ENCODE assay signal across 12 cellular contexts in genomic region chr6:9405369-9405768, GRCh38.
DNase-seq lines count a peak whose midpoint lies in the region; ATAC-seq and TF ChIP-seq lines count a peak whose summit lies in the region.
"Had no signal": no experiment of that assay in that cellular context is flagged by ENCODE, and none has a peak within 500 bp of the region (broad histone marks: within the 10 kb centered on the region; RNA-seq: fewer than 3 reads in every experiment).

No MANE protein-coding gene starts in this region.

- H3K36me3 ChIP-seq in mesendoderm (ENCODE audit: control insufficient read depth, insufficient read depth, low read length): no peaks in the 10 kb centered on the region

- no peak overlapping the region for H3K4ac ChIP-seq in mesendoderm (ENCODE audit: low read depth, low read length)

- no peaks in the 10 kb centered on the region for H3K36me3 Mint-ChIP-seq in WTC11
- H3K36me3 Mint-ChIP-seq: activated CD8-positive, alpha-beta memory T cell treated with anti-CD3 and anti-CD28 coated beads, Interleukin-2, amount 10 ng/mL, durations not matched to agents 7 days and 5 days; activated naive CD8-positive, alpha-beta T cell treated with anti-CD3 and anti-CD28 coated beads for 36 hours; naive thymus-derived CD8-positive, alpha-beta T cell had no signal

- H2BK5ac ChIP-seq in mesendoderm (ENCODE audit: low read length): no peak overlapping the region

- H3K4me3 Mint-ChIP-seq in WTC11: no peak overlapping the region
- H3K4me3 Mint-ChIP-seq: activated CD8-positive, alpha-beta memory T cell treated with anti-CD3 and anti-CD28 coated beads, Interleukin-2, amount 10 ng/mL, durations not matched to agents 7 days and 5 days; activated naive CD8-positive, alpha-beta T cell treated with anti-CD3 and anti-CD28 coated beads for 36 hours; naive thymus-derived CD8-positive, alpha-beta T cell had no signal

- H4K5ac ChIP-seq in mesendoderm (ENCODE audit: low read length): no peak overlapping the region

- no peak for TF ChIP-seq CTCF in cardiac fibroblast (IDR thresholded peaks at IDR 0.05; ENCODE audit: low read depth, low read length)
- TF ChIP-seq CTCF in WTC11 (IDR thresholded peaks at IDR 0.05): no peak

- no peak overlapping the region for H3K23ac ChIP-seq in mesendoderm (ENCODE audit: low read length)

- no peaks in the 10 kb centered on the region for H3K79me1 ChIP-seq in mesendoderm (ENCODE audit: low read length)

- CTCF ChIA-PET in WTC11 (lab: Charles Lee): interaction anchor here (0.7 kb wide), 1 partner anchor 729 kb away, joined by 3 read pairs; no protein-coding TSS in a partner anchor

- no peak overlapping the region for H3K18ac ChIP-seq in mesendoderm (ENCODE audit: low read length)

- H3K79me2 ChIP-seq in mesendoderm (ENCODE audit: control insufficient read depth, insufficient read depth, low read length): no peaks in the 10 kb centered on the region

- no peak overlapping the region for H3K4me2 ChIP-seq in mesendoderm (ENCODE audit: low read length)

- H3K9me3 Mint-ChIP-seq in WTC11: no peaks in the 10 kb centered on the region
- H3K9me3 Mint-ChIP-seq: activated naive CD8-positive, alpha-beta T cell treated with anti-CD3 and anti-CD28 coated beads for 36 hours had no signal

- no peak overlapping the region for H3K56ac ChIP-seq in mesendoderm (ENCODE audit: low read length)

- no CpG with 5 or more reads among the region's 6 CpGs for WGBS in mesendoderm (ENCODE audit: extremely low coverage, insufficient coverage, low lambda C conversion rate)

- H3K4me1 ChIP-seq in mesendoderm (ENCODE audit: control insufficient read depth, low read depth, low read length): no peaks in the 10 kb centered on the region

- H2AK5ac ChIP-seq in mesendoderm (ENCODE audit: low read length): no peak overlapping the region

- no peak overlapping the region for H3K9ac ChIP-seq in mesendoderm (ENCODE audit: low read length)

- H3K27ac ChIP-seq in mesendoderm (ENCODE audit: low read depth, low read length): no peak overlapping the region

- no peak overlapping the region for H4K8ac ChIP-seq in mesendoderm (ENCODE audit: low read depth, low read length)

- H3K27me3 ChIP-seq in mesendoderm (ENCODE audit: insufficient read depth, low read length, poor library complexity): no peaks in the 10 kb centered on the region

- peaks cover 10% of the 10 kb centered on the region for H3K27me3 Mint-ChIP-seq in WTC11 (ENCODE audit: low read depth)
- H3K27me3 Mint-ChIP-seq: activated CD8-positive, alpha-beta memory T cell treated with anti-CD3 and anti-CD28 coated beads, Interleukin-2, amount 10 ng/mL, durations not matched to agents 7 days and 5 days; naive thymus-derived CD8-positive, alpha-beta T cell had no signal

- H3K4me1 Mint-ChIP-seq in WTC11: peaks cover 10% of the 10 kb centered on the region
- H3K4me1 Mint-ChIP-seq: activated CD8-positive, alpha-beta memory T cell treated with anti-CD3 and anti-CD28 coated beads, Interleukin-2, amount 10 ng/mL, durations not matched to agents 7 days and 5 days; activated naive CD8-positive, alpha-beta T cell treated with anti-CD3 and anti-CD28 coated beads for 36 hours; naive thymus-derived CD8-positive, alpha-beta T cell had no signal

- peak; percentile 75 for DNase-seq in EL
- DNase-seq in NCI-H226: peak; percentile 73
- DNase-seq in cardiac fibroblast (ENCODE audit: low read depth in 2 of 2): peak; percentile 5 to 58
- peak; percentile 63 for DNase-seq in mesendoderm
- DNase-seq in WTC11 (ENCODE audit: low spot score): no peak
- DNase-seq in NCI-H774 (lab: John Stamatoyannopoulos, UW): no peak
- no peak for DNase-seq in C1 segment of cervical spinal cord (lab: John Stamatoyannopoulos, UW)
- DNase-seq: activated CD8-positive, alpha-beta memory T cell treated with anti-CD3 and anti-CD28 coated beads, Interleukin-2, amount 10 ng/mL, durations not matched to agents 7 days and 5 days; activated naive CD8-positive, alpha-beta T cell treated with anti-CD3 and anti-CD28 coated beads for 36 hours; effector CD4-positive, alpha-beta T cell; naive thymus-derived CD8-positive, alpha-beta T cell had no signal

- no peak overlapping the region for H2BK120ac ChIP-seq in mesendoderm (ENCODE audit: low read depth, low read length)

- no peak overlapping the region for H2BK15ac ChIP-seq in mesendoderm (replicated peaks; ENCODE audit: low read depth)

- no peak overlapping the region for H3K4me3 ChIP-seq in cardiac fibroblast (replicated peaks in 1 of 2; ENCODE audit: low read depth in 2 of 2, low read length in 2 of 2)
- no peak overlapping the region for H3K4me3 ChIP-seq in mesendoderm (ENCODE audit: low read length)

- ATAC-seq in GM18519 (IDR thresholded peaks at IDR 0.05; ENCODE audit: low FRiP score, unreplicated experiment): no peak
- no peak for ATAC-seq in WTC11
- ATAC-seq: activated CD8-positive, alpha-beta memory T cell treated with anti-CD3 and anti-CD28 coated beads, Interleukin-2, amount 10 ng/mL, durations not matched to agents 7 days and 5 days; naive thymus-derived CD8-positive, alpha-beta T cell had no signal

- no peak overlapping the region for H3K27ac Mint-ChIP-seq in WTC11
- H3K27ac Mint-ChIP-seq: activated CD8-positive, alpha-beta memory T cell treated with anti-CD3 and anti-CD28 coated beads, Interleukin-2, amount 10 ng/mL, durations not matched to agents 7 days and 5 days; activated naive CD8-positive, alpha-beta T cell treated with anti-CD3 and anti-CD28 coated beads for 36 hours; naive thymus-derived CD8-positive, alpha-beta T cell had no signal

- POLR2A ChIA-PET in WTC11 (lab: Charles Lee): no interaction called here

TF ChIP-seq in WTC11, 78 proteins besides CTCF, POLR2A, EP300 and RAD21 (continues in another document):
- TF ChIP-seq GTF2I (CRISPR knock-in tag; conservative IDR thresholded peaks at IDR 0.05) (no peak), MYBL2 (CRISPR knock-in tag; IDR thresholded peaks at IDR 0.05) (no peak), CREB1 (CRISPR knock-in tag; IDR thresholded peaks at IDR 0.05) (no peak), MLX (CRISPR knock-in tag; IDR thresholded peaks at IDR 0.05) (no peak)
- TF ChIP-seq, protein P1, sequence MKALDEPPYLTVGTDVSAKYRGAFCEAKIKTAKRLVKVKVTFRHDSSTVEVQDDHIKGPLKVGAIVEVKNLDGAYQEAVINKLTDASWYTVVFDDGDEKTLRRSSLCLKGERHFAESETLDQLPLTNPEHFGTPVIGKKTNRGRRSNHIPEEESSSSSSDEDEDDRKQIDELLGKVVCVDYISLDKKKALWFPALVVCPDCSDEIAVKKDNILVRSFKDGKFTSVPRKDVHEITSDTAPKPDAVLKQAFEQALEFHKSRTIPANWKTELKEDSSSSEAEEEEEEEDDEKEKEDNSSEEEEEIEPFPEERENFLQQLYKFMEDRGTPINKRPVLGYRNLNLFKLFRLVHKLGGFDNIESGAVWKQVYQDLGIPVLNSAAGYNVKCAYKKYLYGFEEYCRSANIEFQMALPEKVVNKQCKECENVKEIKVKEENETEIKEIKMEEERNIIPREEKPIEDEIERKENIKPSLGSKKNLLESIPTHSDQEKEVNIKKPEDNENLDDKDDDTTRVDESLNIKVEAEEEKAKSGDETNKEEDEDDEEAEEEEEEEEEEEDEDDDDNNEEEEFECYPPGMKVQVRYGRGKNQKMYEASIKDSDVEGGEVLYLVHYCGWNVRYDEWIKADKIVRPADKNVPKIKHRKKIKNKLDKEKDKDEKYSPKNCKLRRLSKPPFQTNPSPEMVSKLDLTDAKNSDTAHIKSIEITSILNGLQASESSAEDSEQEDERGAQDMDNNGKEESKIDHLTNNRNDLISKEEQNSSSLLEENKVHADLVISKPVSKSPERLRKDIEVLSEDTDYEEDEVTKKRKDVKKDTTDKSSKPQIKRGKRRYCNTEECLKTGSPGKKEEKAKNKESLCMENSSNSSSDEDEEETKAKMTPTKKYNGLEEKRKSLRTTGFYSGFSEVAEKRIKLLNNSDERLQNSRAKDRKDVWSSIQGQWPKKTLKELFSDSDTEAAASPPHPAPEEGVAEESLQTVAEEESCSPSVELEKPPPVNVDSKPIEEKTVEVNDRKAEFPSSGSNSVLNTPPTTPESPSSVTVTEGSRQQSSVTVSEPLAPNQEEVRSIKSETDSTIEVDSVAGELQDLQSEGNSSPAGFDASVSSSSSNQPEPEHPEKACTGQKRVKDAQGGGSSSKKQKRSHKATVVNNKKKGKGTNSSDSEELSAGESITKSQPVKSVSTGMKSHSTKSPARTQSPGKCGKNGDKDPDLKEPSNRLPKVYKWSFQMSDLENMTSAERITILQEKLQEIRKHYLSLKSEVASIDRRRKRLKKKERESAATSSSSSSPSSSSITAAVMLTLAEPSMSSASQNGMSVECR (CRISPR knock-in tag; IDR thresholded peaks at IDR 0.05; ENCODE audit: borderline replicate concordance): no peak
- TF ChIP-seq, protein P2, sequence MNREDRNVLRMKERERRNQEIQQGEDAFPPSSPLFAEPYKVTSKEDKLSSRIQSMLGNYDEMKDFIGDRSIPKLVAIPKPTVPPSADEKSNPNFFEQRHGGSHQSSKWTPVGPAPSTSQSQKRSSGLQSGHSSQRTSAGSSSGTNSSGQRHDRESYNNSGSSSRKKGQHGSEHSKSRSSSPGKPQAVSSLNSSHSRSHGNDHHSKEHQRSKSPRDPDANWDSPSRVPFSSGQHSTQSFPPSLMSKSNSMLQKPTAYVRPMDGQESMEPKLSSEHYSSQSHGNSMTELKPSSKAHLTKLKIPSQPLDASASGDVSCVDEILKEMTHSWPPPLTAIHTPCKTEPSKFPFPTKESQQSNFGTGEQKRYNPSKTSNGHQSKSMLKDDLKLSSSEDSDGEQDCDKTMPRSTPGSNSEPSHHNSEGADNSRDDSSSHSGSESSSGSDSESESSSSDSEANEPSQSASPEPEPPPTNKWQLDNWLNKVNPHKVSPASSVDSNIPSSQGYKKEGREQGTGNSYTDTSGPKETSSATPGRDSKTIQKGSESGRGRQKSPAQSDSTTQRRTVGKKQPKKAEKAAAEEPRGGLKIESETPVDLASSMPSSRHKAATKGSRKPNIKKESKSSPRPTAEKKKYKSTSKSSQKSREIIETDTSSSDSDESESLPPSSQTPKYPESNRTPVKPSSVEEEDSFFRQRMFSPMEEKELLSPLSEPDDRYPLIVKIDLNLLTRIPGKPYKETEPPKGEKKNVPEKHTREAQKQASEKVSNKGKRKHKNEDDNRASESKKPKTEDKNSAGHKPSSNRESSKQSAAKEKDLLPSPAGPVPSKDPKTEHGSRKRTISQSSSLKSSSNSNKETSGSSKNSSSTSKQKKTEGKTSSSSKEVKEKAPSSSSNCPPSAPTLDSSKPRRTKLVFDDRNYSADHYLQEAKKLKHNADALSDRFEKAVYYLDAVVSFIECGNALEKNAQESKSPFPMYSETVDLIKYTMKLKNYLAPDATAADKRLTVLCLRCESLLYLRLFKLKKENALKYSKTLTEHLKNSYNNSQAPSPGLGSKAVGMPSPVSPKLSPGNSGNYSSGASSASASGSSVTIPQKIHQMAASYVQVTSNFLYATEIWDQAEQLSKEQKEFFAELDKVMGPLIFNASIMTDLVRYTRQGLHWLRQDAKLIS (CRISPR knock-in tag; IDR thresholded peaks at IDR 0.05; ENCODE audit: borderline replicate concordance): no peak

Comparison
In these comparisons a context has a peak if more than half of its experiments do, and no peak if none do; other contexts are left out.
1. DNase-seq: peak in EL (single experiment), NCI-H226 (single experiment), cardiac fibroblast (2 of 2) and mesendoderm (single experiment); none in WTC11 (single experiment), NCI-H774 (single experiment) and C1 segment of cervical spinal cord (0 of 14).